8 cellular contexts compared by ENCODE assay signal in genomic region chr1:9689971-9690381, GRCh38. TPM values are rescaled to one million over a fixed set of nuclear protein-coding genes. Genes with fewer than 3 reads are reported as not detected.
A peak's percentile ranks its signal among the peaks of the same experiment; 100 is the strongest.
DNase-seq lines count a peak whose midpoint lies in the region; ATAC-seq, FAIRE-seq and TF ChIP-seq lines count a peak whose summit lies in the region.

No MANE protein-coding gene starts in this region.

- H3K9me3 ChIP-seq in HEK293 (ENCODE audit: control insufficient read depth, insufficient read depth, low read depth, low read length) (no peaks in the 10 kb centered on the region), GM12878 (replicated peaks; ENCODE audit: control insufficient read depth, insufficient read depth, low read length) (no peaks in the 10 kb centered on the region)

- H3K9ac ChIP-seq in GM12878 (ENCODE audit: control insufficient read depth, insufficient read depth, low read length) = no peak overlapping the region

- no peak for TF ChIP-seq EP300 in GM12878 (IDR thresholded peaks at IDR 0.05; ENCODE audit: borderline replicate concordance in 1 of 2, control insufficient read depth in 1 of 2, low read depth in 2 of 2, low read length in 2 of 2)

- DNase-seq in GM12878 (ENCODE audit: low read depth, low spot score) = no peak
- peak; percentile 70 for DNase-seq in islet precursor cell
- DNase-seq in stimulated activated naive CD8-positive, alpha-beta T cell treated with anti-CD3 and anti-CD28 coated beads, Interleukin-15, Interleukin-2, amounts not matched to agents 100 U/mL and 50 U/mL, for 24 hours = peak; percentile 44
- no peak for DNase-seq in GOT3 (lab: John Stamatoyannopoulos, UW)
- DNase-seq in posterior vena cava (ENCODE audit: low spot score) = no peak

- H3K36me3 ChIP-seq in ACC112 (ENCODE audit: insufficient read depth, low read length) (no peaks in the 10 kb centered on the region), HEK293 (ENCODE audit: control insufficient read depth in 2 of 2, insufficient read depth in 1 of 2, low read length in 2 of 2) (no peaks in the 10 kb centered on the region), GM12878 (ENCODE audit: control insufficient read depth in 2 of 2, insufficient read depth in 2 of 2, low read length in 1 of 2) (peaks cover 16 to 21% of the 10 kb centered on the region in 2 experiments; a peak in 3 of 4 replicates)

- TF ChIP-seq RAD21 in GM12878 (IDR thresholded peaks at IDR 0.05; ENCODE audit: insufficient read depth, low read depth, low read length) = no peak

- TF ChIP-seq POLR2A in GM12878 (IDR thresholded peaks at IDR 0.05; ENCODE audit: low read depth, low read length) = no peak

- H3K4me2 ChIP-seq in GM12878 (ENCODE audit: control insufficient read depth, insufficient read depth) = peak overlapping the region; percentile 56

- ATAC-seq in GM12878 = no peak
- no peak for ATAC-seq in stimulated activated naive CD8-positive, alpha-beta T cell treated with anti-CD3 and anti-CD28 coated beads, Interleukin-15, Interleukin-2, amounts not matched to agents 100 U/mL and 50 U/mL, for 24 hours
- ATAC-seq in GM21423 (IDR thresholded peaks at IDR 0.05; ENCODE audit: unreplicated experiment) = no peak

- POLR2A ChIA-PET in HEK293 (lab: Yijun Ruan, JAX) (no interaction called here), GM12878 (lab: Charles Lee) (no interaction called here)

- CTCF ChIA-PET in HEK293 (lab: Yijun Ruan, JAX) (interaction anchor here (0.6 to 2.6 kb wide), 4 partner anchors 12 to 75 kb away, joined by 3 to 9 read pairs (median 4); no protein-coding TSS in a partner anchor), GM12878 (lab: Yijun Ruan, JAX) (interaction anchor here (0.6 to 0.8 kb wide), 2 partner anchors 37 to 174 kb away, joined by 3 to 5 read pairs; no protein-coding TSS in a partner anchor)

- H3K79me2 ChIP-seq in ACC112 (ENCODE audit: control insufficient read depth, insufficient read depth, low read length, unreplicated experiment) (no peaks in the 10 kb centered on the region), GM12878 (ENCODE audit: control insufficient read depth, insufficient read depth, low read length) (peaks cover 83% of the 10 kb centered on the region)

- H3K4me3 ChIP-seq in ACC112 (ENCODE audit: low read depth, low read length) (peak overlapping the region; percentile 78), HEK293 (ENCODE audit: low read depth, low read length) (peak overlapping the region; percentile 45), GM12878 (no peak overlapping the region)

- H2AFZ ChIP-seq in ACC112 (ENCODE audit: low read length, unreplicated experiment) = no peak overlapping the region
- no peak overlapping the region for H2AFZ ChIP-seq in GM12878 (ENCODE audit: control insufficient read depth, low read depth, low read length)

- RAD21 ChIA-PET in GM12878 (lab: Charles Lee; ENCODE audit: unreplicated experiment) = interaction anchor here (3.0 kb wide), 1 partner anchor 61 kb away, joined by 8 read pairs; no protein-coding TSS in a partner anchor

- no peak for FAIRE-seq in GM12878 (lab: Jason Lieb, UNC)

- intact Hi-C loops in GM12878 (cut with micrococcal nuclease; ENCODE audit: unreplicated experiment) = loop anchor here (2.0 kb wide), 1 partner anchor 35 kb away; no protein-coding TSS in a partner anchor
- intact Hi-C loops in posterior vena cava (cut with DNase I) = no loop called here

- WGBS in GM12878 (ENCODE audit: insufficient coverage, insufficient replicate concordance, low lambda C conversion rate, missing lambda C conversion rate) = 61% methylated on average over 23 of the region's 23 CpGs

- in situ Hi-C loops in GM12878 (cut with MboI) = no loop called here

- peaks cover 24% of the 10 kb centered on the region for H3K4me1 ChIP-seq in ACC112 (ENCODE audit: control insufficient read depth, insufficient read depth, low read length, unreplicated experiment)
- H3K4me1 ChIP-seq in HEK293 (ENCODE audit: control insufficient read depth, insufficient read depth, low read length) = no peaks in the 10 kb centered on the region
- peaks cover 27% of the 10 kb centered on the region for H3K4me1 ChIP-seq in GM12878 (ENCODE audit: control insufficient read depth, insufficient read depth, low read length)

- H3K27ac ChIP-seq in ACC112 (ENCODE audit: low read depth, low read length) = no peak overlapping the region
- no peak overlapping the region for H3K27ac ChIP-seq in HEK293 (ENCODE audit: extremely low read depth, low read depth, low read length)
- H3K27ac ChIP-seq in GM12878 (ENCODE audit: control insufficient read depth, insufficient read depth) = no peak overlapping the region

- SMC1A ChIA-PET in GM12878 (lab: Charles Lee; ENCODE audit: uncharacterized antibody, unreplicated experiment) = no interaction called here

- TF ChIP-seq CTCF in HEK293 (tag by site-specific recombination; IDR thresholded peaks at IDR 0.05) (peak; percentile 63), GM12878 (IDR thresholded peaks at IDR 0.05 in 2 of 3, conservative IDR thresholded peaks at IDR 0.05 in 1 of 3; ENCODE audit: control insufficient read depth in 2 of 3, extremely low read depth in 1 of 3, insufficient read depth in 1 of 3, low read depth in 3 of 3, low read length in 3 of 3) (no peak)

- no peaks in the 10 kb centered on the region for H3K27me3 ChIP-seq in ACC112 (ENCODE audit: insufficient read depth, low read length)
- H3K27me3 ChIP-seq in GM12878 (replicated peaks in 1 of 2; ENCODE audit: control insufficient read depth in 2 of 2, insufficient read depth in 2 of 2, low read length in 1 of 2) = no peaks in the 10 kb centered on the region

- no TSS peak for BruUV-seq in GM12878 (replicated peaks; lab: Mats Ljungman, UMichigan)

- H4K20me1 ChIP-seq in GM12878 (ENCODE audit: control insufficient read depth, insufficient read depth) = peaks cover 2% of the 10 kb centered on the region; the same call in 1 of the 2 replicates

TF ChIP-seq in HEK293, 187 proteins besides CTCF, POLR2A, EP300 and RAD21 (continues in another document):
- TF ChIP-seq ZBTB44 (tag by site-specific recombination; IDR thresholded peaks at IDR 0.05) (no peak), ZBTB17 (tag by site-specific recombination; IDR thresholded peaks at IDR 0.05) (no peak)

TF ChIP-seq in GM12878, 131 proteins besides CTCF, POLR2A, EP300 and RAD21 (continues in another document):
- TF ChIP-seq ZNF217 (IDR thresholded peaks at IDR 0.05) (no peak), ZNF592 (IDR thresholded peaks at IDR 0.05) (no peak), STAT1 (conservative IDR thresholded peaks at IDR 0.05) (no peak), BACH1 (IDR thresholded peaks at IDR 0.05; ENCODE audit: borderline replicate concordance) (no peak), KLF5 (IDR thresholded peaks at IDR 0.05; ENCODE audit: partially characterized antibody) (no peak)

RNA-seq across cellular contexts. Expression of gene PIK3CD, which starts 38.4 kb away (rescaled TPM):
- 277 and 361 TPM in 2 replicates for total RNA-seq in GM12878 (2013; cell fraction: nucleolus; rRNA removed)
- total RNA-seq in GM12878 (2014; rRNA removed) = 51.6 and 57.4 TPM in 2 replicates
- 24.2 and 25.5 TPM in 2 replicates for total RNA-seq in GM12878 (2014; rRNA removed; fragmentation: Illumina TruSeq; extraction: Trizol)
- 101 and 102 TPM in 2 replicates for total RNA-seq in GM12878 (2021)
- polyA plus RNA-seq in GM12878 (2011; ENCODE audit: low read depth) = 22.2 TPM
- polyA plus RNA-seq in GM12878 (2011; rRNA removed) = 21.4 and 52.8 TPM in 2 replicates
- 67.2 and 70.2 TPM in 2 replicates for polyA plus RNA-seq in GM12878 (2011; cell fraction: cytosol; rRNA removed)
- 243 and 311 TPM in 2 replicates for polyA plus RNA-seq in GM12878 (2011; cell fraction: nucleus; rRNA removed)
- polyA plus RNA-seq in GM12878 (2012) = 43.5 and 56.6 TPM in 2 replicates
- 22.0 and 39.5 TPM in 2 replicates for polyA plus RNA-seq in GM12878 (2014; fragmentation: Illumina TruSeq; extraction: Trizol)
- polyA plus RNA-seq in GM12878 (2014; fragmentation: Nextera tagmentation; extraction: Ambion mirVana) = 10 to 100 TPM in 1 of 2 experiments, 1 to 10 TPM in 1; 7.0 to 12.7 TPM
- 64.2 and 76.9 TPM in 2 replicates for polyA plus RNA-seq in GM12878 (2014; rRNA removed)
- 10 to 100 TPM; 49.4 to 53.4 TPM for polyA plus RNA-seq in GM12878 (2016; fragmentation: Nextera tagmentation; extraction: Ambion mirVana)
- polyA minus RNA-seq in GM12878 (2011; rRNA and poly(A)+ RNA removed) = 92.2 and 120 TPM in 2 replicates
- polyA minus RNA-seq in GM12878 (2011; cell fraction: cytosol; rRNA and poly(A)+ RNA removed) = 38.1 and 38.6 TPM in 2 replicates
- 155 and 175 TPM in 2 replicates for polyA minus RNA-seq in GM12878 (2011; cell fraction: nucleus; rRNA and poly(A)+ RNA removed)
- total RNA-seq in posterior vena cava = 1 to 10 TPM; 7.9 to 9.2 TPM

Comparison
In these comparisons a context has a peak if more than half of its experiments do, and no peak if none do; other contexts are left out.
1. DNase-seq: peak in islet precursor cell (single experiment) and stimulated activated naive CD8-positive, alpha-beta T cell treated with anti-CD3 and anti-CD28 coated beads, Interleukin-15, Interleukin-2, amounts not matched to agents 100 U/mL and 50 U/mL, for 24 hours (single experiment); none in GM12878 (single experiment), GOT3 (single experiment) and posterior vena cava (single experiment).